23 cellular contexts compared by ENCODE assay signal in the genomic region with DNA sequence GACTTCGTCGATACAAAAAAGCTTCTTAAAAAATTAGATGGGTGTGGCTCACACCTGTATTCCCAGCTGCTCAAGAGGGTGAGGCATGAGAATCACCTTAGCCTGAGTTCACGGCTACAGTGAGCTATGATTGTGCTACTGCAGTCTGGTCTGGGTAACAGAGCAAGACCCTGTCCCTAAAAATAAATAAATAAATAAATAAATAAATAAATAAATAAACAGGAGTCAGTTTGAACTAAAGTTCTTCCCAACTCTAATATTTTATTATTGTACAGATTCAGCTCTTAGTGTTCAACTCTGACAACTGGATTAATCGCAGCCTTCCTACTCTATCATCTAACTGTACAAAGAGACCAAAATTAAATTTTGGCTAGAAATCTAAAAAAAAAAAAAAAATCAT.
"Had no signal": no experiment of that assay in that cellular context is flagged by ENCODE, and none has a peak within 500 bp of the region (broad histone marks: within the 10 kb centered on the region; RNA-seq: fewer than 3 reads in every experiment).

No MANE protein-coding gene starts in this region.

- FAIRE-seq: endometrium, islet of Langerhans, keratinocyte had no signal

- ATAC-seq: effector memory CD8-positive, alpha-beta T cell; gastrocnemius medialis; heart right ventricle; left colon; left lobe of liver; lower lobe of right lung; mucosa of descending colon had no signal

- H3K4me3 ChIP-seq: colonic mucosa, esophagus squamous epithelium, gastrocnemius medialis, heart right ventricle, left ventricle myocardium inferior, lower lobe of right lung, mucosa of descending colon had no signal

- H3K4me1 ChIP-seq: colonic mucosa, left ventricle myocardium inferior, lower lobe of right lung had no signal

- H3K36me3 ChIP-seq: colonic mucosa, esophagus squamous epithelium, gastrocnemius medialis, heart right ventricle, left ventricle myocardium inferior, lower lobe of right lung had no signal

- H3K9me3 ChIP-seq: colonic mucosa, esophagus squamous epithelium, gastrocnemius medialis, heart right ventricle, left ventricle myocardium inferior, lower lobe of right lung, mucosa of descending colon had no signal

- H3K27me3 ChIP-seq: colonic mucosa, esophagus squamous epithelium, gastrocnemius medialis, heart right ventricle had no signal

- H3K27ac ChIP-seq: colonic mucosa, esophagus squamous epithelium, gastrocnemius medialis, heart right ventricle, left ventricle myocardium inferior, lower lobe of right lung had no signal

- DNase-seq: cerebellar nuclear complex; colonic mucosa; cortex of kidney; effector CD8-positive, alpha-beta T cell; effector memory CD8-positive, alpha-beta T cell; endodermal cell; esophagus squamous epithelium; foreskin fibroblast; foreskin melanocyte; gastrocnemius medialis; glutamatergic neuron; head of caudate nucleus; heart right ventricle; hippocampal formation; left colon; left ventricle myocardium inferior; lower lobe of right lung; mesenchymal stem cell; mucosa of descending colon had no signal
